In the genomic region with DNA sequence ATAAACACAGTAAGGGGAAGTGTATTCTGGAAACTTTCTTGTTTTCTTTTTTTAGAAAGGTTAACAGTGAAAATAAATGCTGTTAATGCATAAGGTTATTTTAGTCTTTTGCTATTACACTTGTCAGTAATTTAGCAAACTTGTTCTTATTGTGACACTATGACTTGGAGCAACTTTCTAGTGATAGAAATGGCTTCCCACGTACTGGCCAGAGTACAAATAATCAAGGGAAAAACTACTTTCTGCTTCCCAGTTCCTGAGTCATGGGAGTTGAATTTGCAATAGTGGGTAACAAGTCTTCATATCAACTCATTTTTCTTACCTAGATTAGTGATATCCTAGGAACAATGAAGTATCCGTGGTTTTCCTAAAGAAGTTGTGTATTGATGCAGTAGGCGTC, we compare ENCODE assay signal across 30 cellular contexts.
"Had no signal": no experiment of that assay in that cellular context is flagged by ENCODE, and none has a peak within 500 bp of the region (broad histone marks: within the 10 kb centered on the region; RNA-seq: fewer than 3 reads in every experiment).

No MANE protein-coding gene starts in this region.

- H3K27me3 ChIP-seq: neutrophil, pancreas, right lobe of liver, sigmoid colon, stomach, suprapubic skin, testis, tibial artery, transverse colon, upper lobe of right lung, uterus had no signal

- H3K27me3 Mint-ChIP-seq: naive thymus-derived CD4-positive, alpha-beta T cell; stimulated activated naive B cell treated with anti-CD40 and anti-IgM and Interleukin-4, amounts not matched to agents 10 μg/mL and 1 μg/mL and 100 μg/mL, for 72 hours; stimulated activated naive CD8-positive, alpha-beta T cell treated with anti-CD3 and anti-CD28 coated beads, Interleukin-15, Interleukin-2, amounts not matched to agents 100 ng/mL and 50 ng/mL, for 24 hours; type B pancreatic cell had no signal

- H3K36me3 ChIP-seq: neutrophil, pancreas, prostate gland, right lobe of liver, sigmoid colon, stomach, suprapubic skin, tibial artery, transverse colon, upper lobe of right lung, uterus had no signal

- H3K4me1 ChIP-seq: pancreas, prostate gland, sigmoid colon, stomach, suprapubic skin, testis, tibial artery, transverse colon, upper lobe of right lung, uterus had no signal

- H3K36me3 Mint-ChIP-seq: naive thymus-derived CD4-positive, alpha-beta T cell; natural killer cell; stimulated activated effector memory CD8-positive, alpha-beta T cell treated with anti-CD3 and anti-CD28 coated beads, Interleukin-12 subunit alpha, Interleukin-12 subunit beta, amount 100 ng/mL, for 72 hours; stimulated activated naive B cell treated with anti-CD40 and anti-IgM and Interleukin-4, amounts not matched to agents 10 μg/mL and 1 μg/mL and 100 μg/mL, for 72 hours; type B pancreatic cell had no signal

- ATAC-seq: naive thymus-derived CD4-positive, alpha-beta T cell; natural killer cell; pancreas; right lobe of liver; stimulated activated effector memory CD8-positive, alpha-beta T cell treated with anti-CD3 and anti-CD28 coated beads, Interleukin-12 subunit alpha, Interleukin-12 subunit beta, amount 100 ng/mL, for 72 hours; stimulated activated naive B cell treated with anti-CD40 and anti-IgM and Interleukin-4, amounts not matched to agents 10 μg/mL and 1 μg/mL and 100 μg/mL, for 72 hours; upper lobe of right lung had no signal

- H3K4me1 Mint-ChIP-seq: naive thymus-derived CD4-positive, alpha-beta T cell; nephron progenitor cell; neural crest cell; stimulated activated naive B cell treated with anti-CD40 and anti-IgM and Interleukin-4, amounts not matched to agents 10 μg/mL and 1 μg/mL and 100 μg/mL, for 72 hours had no signal

- H3K4me3 ChIP-seq: pancreas, prostate gland, right lobe of liver, sigmoid colon, stomach, suprapubic skin, testis, tibial artery, transverse colon, upper lobe of right lung, uterus had no signal

- H3K27ac ChIP-seq: neutrophil, pancreas, prostate gland, right lobe of liver, sigmoid colon, stomach, suprapubic skin, testis, tibial artery, transverse colon, upper lobe of right lung, uterus had no signal

- H3K9me3 Mint-ChIP-seq: nephron progenitor cell, neural crest cell, type B pancreatic cell had no signal

- H3K27ac Mint-ChIP-seq: naive thymus-derived CD4-positive, alpha-beta T cell; natural killer cell; nephron progenitor cell; stimulated activated effector memory CD8-positive, alpha-beta T cell treated with anti-CD3 and anti-CD28 coated beads, Interleukin-12 subunit alpha, Interleukin-12 subunit beta, amount 100 ng/mL, for 72 hours; stimulated activated naive B cell treated with anti-CD40 and anti-IgM and Interleukin-4, amounts not matched to agents 10 μg/mL and 1 μg/mL and 100 μg/mL, for 72 hours; stimulated activated naive CD8-positive, alpha-beta T cell treated with anti-CD3 and anti-CD28 coated beads, Interleukin-15, Interleukin-2, amounts not matched to agents 100 ng/mL and 50 ng/mL, for 24 hours; type B pancreatic cell had no signal

- H3K4me3 Mint-ChIP-seq: naive thymus-derived CD4-positive, alpha-beta T cell; natural killer cell; nephron progenitor cell; neural crest cell; stimulated activated effector memory CD8-positive, alpha-beta T cell treated with anti-CD3 and anti-CD28 coated beads, Interleukin-12 subunit alpha, Interleukin-12 subunit beta, amount 100 ng/mL, for 72 hours; stimulated activated naive B cell treated with anti-CD40 and anti-IgM and Interleukin-4, amounts not matched to agents 10 μg/mL and 1 μg/mL and 100 μg/mL, for 72 hours; stimulated activated naive CD8-positive, alpha-beta T cell treated with anti-CD3 and anti-CD28 coated beads, Interleukin-15, Interleukin-2, amounts not matched to agents 100 ng/mL and 50 ng/mL, for 24 hours; type B pancreatic cell had no signal

- DNase-seq: naive thymus-derived CD4-positive, alpha-beta T cell; natural killer cell; nephron progenitor cell; nucleus accumbens; pancreas; retina; right cardiac atrium; right lobe of liver; sigmoid colon; small intestine; stimulated activated CD4-positive, alpha-beta T cell treated with anti-CD3 and anti-CD28 coated beads, Interleukin-15, amount 100 ng/mL, for 24 hours; stimulated activated CD4-positive, alpha-beta T cell treated with anti-CD3 and anti-CD28 coated beads, Interleukin-2, amount 100 ng/mL, for 24 hours; stimulated activated CD4-positive, alpha-beta T cell treated with anti-CD3 and anti-CD28 coated beads, Interleukin-2, amount 100 ng/mL, for 48 hours; stimulated activated CD4-positive, alpha-beta T cell treated with anti-CD3 and anti-CD28 coated beads, Interleukin-4, amount 100 ng/mL, for 24 hours; stimulated activated naive B cell treated with anti-CD40 and anti-IgM and Interleukin-4, amounts not matched to agents 10 μg/mL and 1 μg/mL and 100 μg/mL, for 72 hours; stimulated activated naive CD4-positive, alpha-beta T cell treated with Interleukin-2 at 50 U/mL for 16 hours; stomach; substantia nigra; testis; tibial artery; transverse colon; upper lobe of right lung; uterus had no signal

- H3K9me3 ChIP-seq: neutrophil, pancreas, prostate gland, right lobe of liver, stomach, suprapubic skin, testis, tibial artery, transverse colon, upper lobe of right lung, uterus had no signal
